Comparison of ENCODE assay signal across 21 cellular contexts in genomic region chr3:110495201-110495927, GRCh38.
DNase-seq lines count a peak whose midpoint lies in the region; ATAC-seq, FAIRE-seq and TF ChIP-seq lines count a peak whose summit lies in the region.
"Had no signal": no experiment of that assay in that cellular context is flagged by ENCODE, and none has a peak within 500 bp of the region (broad histone marks: within the 10 kb centered on the region; RNA-seq: fewer than 3 reads in every experiment).

No MANE protein-coding gene starts in this region.

- peak; percentile 16; the same call in 1 of the 2 replicates for TF ChIP-seq CTCF in LNCaP clone FGC (IDR thresholded peaks at IDR 0.05; ENCODE audit: control insufficient read depth, extremely low read depth, insufficient read depth)
- no peak for TF ChIP-seq CTCF in GM12878 (IDR thresholded peaks at IDR 0.05 in 2 of 3, conservative IDR thresholded peaks at IDR 0.05 in 1 of 3; ENCODE audit: control insufficient read depth in 2 of 3, extremely low read depth in 1 of 3, insufficient read depth in 1 of 3, low read depth in 3 of 3, low read length in 3 of 3)
- no peak for TF ChIP-seq CTCF in lower lobe of right lung (IDR thresholded peaks at IDR 0.05)
- no peak for TF ChIP-seq CTCF in tibial nerve (IDR thresholded peaks at IDR 0.05)

- in situ Hi-C loops in GM12878 (cut with MboI) = no loop called here

- H3K36me3 ChIP-seq in GM12878 (ENCODE audit: control insufficient read depth in 2 of 2, insufficient read depth in 2 of 2, low read length in 1 of 2) = no peaks in the 10 kb centered on the region
- no peaks in the 10 kb centered on the region for H3K36me3 ChIP-seq in lower lobe of right lung
- no peaks in the 10 kb centered on the region for H3K36me3 ChIP-seq in tibial nerve

- no TSS peak for BruUV-seq in GM12878 (replicated peaks; lab: Mats Ljungman, UMichigan)

- H3K4me1 ChIP-seq in GM12878 (ENCODE audit: control insufficient read depth, insufficient read depth, low read length) = no peaks in the 10 kb centered on the region
- H3K4me1 ChIP-seq in lower lobe of right lung = no peaks in the 10 kb centered on the region
- no peaks in the 10 kb centered on the region for H3K4me1 ChIP-seq in tibial nerve
- H3K4me1 ChIP-seq: Caco-2 had no signal

- H3K9ac ChIP-seq in GM12878 (ENCODE audit: control insufficient read depth, insufficient read depth, low read length) = no peak overlapping the region
- H3K9ac ChIP-seq: GM23248 had no signal

- H3K27me3 ChIP-seq in GM12878 (replicated peaks in 1 of 2; ENCODE audit: control insufficient read depth in 2 of 2, insufficient read depth in 2 of 2, low read length in 1 of 2) (no peaks in the 10 kb centered on the region), lower lobe of right lung (ENCODE audit: low read depth) (no peaks in the 10 kb centered on the region), tibial nerve (no peaks in the 10 kb centered on the region)

- no peak overlapping the region for H3K4me2 ChIP-seq in GM12878 (ENCODE audit: control insufficient read depth, insufficient read depth)
- H3K4me2 ChIP-seq: smooth muscle cell had no signal

- H3K79me2 ChIP-seq in GM12878 (ENCODE audit: control insufficient read depth, insufficient read depth, low read length) = no peaks in the 10 kb centered on the region

- no peaks in the 10 kb centered on the region for H3K4me1 Mint-ChIP-seq in activated T-cell treated with anti-CD3 and anti-CD28 coated beads, Interleukin-2, amount 50 U/mL, for 72 hours (ENCODE audit: low read depth)
- H3K4me1 Mint-ChIP-seq: activated naive CD8-positive, alpha-beta T cell treated with anti-CD3 and anti-CD28 coated beads, Interleukin-2, amount 50 U/mL, for 24 hours; memory B cell; naive thymus-derived CD4-positive, alpha-beta T cell had no signal

- H2AFZ ChIP-seq in GM12878 (ENCODE audit: control insufficient read depth, low read depth, low read length) = no peak overlapping the region
- H2AFZ ChIP-seq: GM23248 had no signal

- RAD21 ChIA-PET in GM12878 (lab: Charles Lee; ENCODE audit: unreplicated experiment) = no interaction called here

- CTCF ChIA-PET in GM12878 (lab: Yijun Ruan, JAX) = no interaction called here

- H3K4me3 Mint-ChIP-seq in activated T-cell treated with anti-CD3 and anti-CD28 coated beads, Interleukin-2, amount 50 U/mL, for 72 hours = no peak overlapping the region
- H3K4me3 Mint-ChIP-seq: activated naive CD8-positive, alpha-beta T cell treated with anti-CD3 and anti-CD28 coated beads, Interleukin-2, amount 50 U/mL, for 24 hours; memory B cell; naive thymus-derived CD4-positive, alpha-beta T cell had no signal

- DNase-seq in Daoy (ENCODE audit: low read depth) = peak; percentile 6
- DNase-seq in LNCaP clone FGC (ENCODE audit: low read depth) = no peak
- DNase-seq in GM12878 (ENCODE audit: low read depth, low spot score) = no peak
- peak; percentile 48 for DNase-seq in lower lobe of right lung
- no peak for DNase-seq in tibial nerve (ENCODE audit: low spot score in 2 of 2)
- DNase-seq in activated T-cell treated with anti-CD3 and anti-CD28 coated beads, Interleukin-2, amount 50 U/mL, for 72 hours = no peak
- DNase-seq: activated CD4-positive, CD25-positive, alpha-beta regulatory T cell treated with anti-CD3 and anti-CD28 coated beads, Interleukin-2, amount 50 U/mL, for 72 hours; activated gamma-delta T cell; activated naive CD8-positive, alpha-beta T cell treated with anti-CD3 and anti-CD28 coated beads, Interleukin-2, amount 50 U/mL, for 24 hours; C1 segment of cervical spinal cord; EL; GM23248; naive thymus-derived CD4-positive, alpha-beta T cell; NCI-H1694 treated with DMSO at 0.1 percent for 48 hours; NCI-H526 treated with DMSO at 0.1 percent for 48 hours; substantia nigra had no signal

- TF ChIP-seq RAD21 in GM12878 (IDR thresholded peaks at IDR 0.05; ENCODE audit: insufficient read depth, low read depth, low read length) = no peak

- TF ChIP-seq POLR2A in GM12878 (IDR thresholded peaks at IDR 0.05; ENCODE audit: low read depth, low read length) = no peak
- TF ChIP-seq POLR2A in tibial nerve (IDR thresholded peaks at IDR 0.05) = no peak

- no peak for FAIRE-seq in GM12878 (lab: Jason Lieb, UNC)

- no peaks in the 10 kb centered on the region for H3K36me3 Mint-ChIP-seq in activated T-cell treated with anti-CD3 and anti-CD28 coated beads, Interleukin-2, amount 50 U/mL, for 72 hours (ENCODE audit: insufficient read depth in 2 of 2)
- H3K36me3 Mint-ChIP-seq: memory B cell; naive thymus-derived CD4-positive, alpha-beta T cell had no signal

- H3K4me3 ChIP-seq in LNCaP clone FGC (ENCODE audit: low read depth, low read length) (no peak overlapping the region), GM12878 (no peak overlapping the region), lower lobe of right lung (no peak overlapping the region), tibial nerve (no peak overlapping the region)
- H3K4me3 ChIP-seq: GM23248, smooth muscle cell had no signal

- TF ChIP-seq EP300 in GM12878 (IDR thresholded peaks at IDR 0.05; ENCODE audit: borderline replicate concordance in 1 of 2, control insufficient read depth in 1 of 2, low read depth in 2 of 2, low read length in 2 of 2) (no peak), tibial nerve (IDR thresholded peaks at IDR 0.05) (no peak)

- SMC1A ChIA-PET in GM12878 (lab: Charles Lee; ENCODE audit: uncharacterized antibody, unreplicated experiment) = interaction anchor here (0.7 kb wide), 1 partner anchor 1355 kb away, joined by 3 read pairs; no protein-coding TSS in a partner anchor

- H3K9me3 Mint-ChIP-seq in activated T-cell treated with anti-CD3 and anti-CD28 coated beads, Interleukin-2, amount 50 U/mL, for 72 hours = peaks cover 0 to 2% of the 10 kb centered on the region in 2 donors
- H3K9me3 Mint-ChIP-seq: activated naive CD8-positive, alpha-beta T cell treated with anti-CD3 and anti-CD28 coated beads, Interleukin-2, amount 50 U/mL, for 24 hours had no signal

- ATAC-seq in GM12878 (peak; percentile 48; the same call in 2 of the 3 replicates), lower lobe of right lung (peak; percentile 50 to 61), GM18907 (IDR thresholded peaks at IDR 0.05; ENCODE audit: unreplicated experiment) (no peak)
- ATAC-seq in activated T-cell treated with anti-CD3 and anti-CD28 coated beads, Interleukin-2, amount 50 U/mL, for 72 hours (replicated peaks in 1 of 2) = no peak
- ATAC-seq: activated naive CD8-positive, alpha-beta T cell treated with anti-CD3 and anti-CD28 coated beads, Interleukin-2, amount 50 U/mL, for 24 hours; naive thymus-derived CD4-positive, alpha-beta T cell; Right ventricle myocardium inferior had no signal

- H4K20me1 ChIP-seq in GM12878 (ENCODE audit: control insufficient read depth, insufficient read depth) = no peaks in the 10 kb centered on the region

- H3K9me3 ChIP-seq in GM12878 (replicated peaks; ENCODE audit: control insufficient read depth, insufficient read depth, low read length) (no peaks in the 10 kb centered on the region), lower lobe of right lung (no peaks in the 10 kb centered on the region), tibial nerve (no peaks in the 10 kb centered on the region)
- H3K9me3 ChIP-seq: Caco-2 had no signal

- H3K27me3 Mint-ChIP-seq in activated T-cell treated with anti-CD3 and anti-CD28 coated beads, Interleukin-2, amount 50 U/mL, for 72 hours (ENCODE audit: low read depth) = no peaks in the 10 kb centered on the region
- H3K27me3 Mint-ChIP-seq: activated naive CD8-positive, alpha-beta T cell treated with anti-CD3 and anti-CD28 coated beads, Interleukin-2, amount 50 U/mL, for 24 hours; memory B cell had no signal

- no peak overlapping the region for H3K27ac ChIP-seq in GM12878 (ENCODE audit: control insufficient read depth, insufficient read depth)
- no peak overlapping the region for H3K27ac ChIP-seq in lower lobe of right lung
- H3K27ac ChIP-seq in tibial nerve = no peak overlapping the region
- H3K27ac ChIP-seq: GM23248 had no signal

- intact Hi-C loops in GM12878 (cut with micrococcal nuclease; ENCODE audit: unreplicated experiment) = no loop called here
- intact Hi-C loops in lower lobe of right lung (cut with DNase I) = no loop called here

- WGBS in GM12878 (ENCODE audit: insufficient coverage, insufficient replicate concordance, low lambda C conversion rate, missing lambda C conversion rate) = 26% methylated on average over 9 of the region's 9 CpGs
- 74 to 77% methylated on average over 8 of the region's 9 CpGs for WGBS in tibial nerve, 2 donors

- H3K27ac Mint-ChIP-seq in activated T-cell treated with anti-CD3 and anti-CD28 coated beads, Interleukin-2, amount 50 U/mL, for 72 hours = no peak overlapping the region
- H3K27ac Mint-ChIP-seq: activated naive CD8-positive, alpha-beta T cell treated with anti-CD3 and anti-CD28 coated beads, Interleukin-2, amount 50 U/mL, for 24 hours; memory B cell; naive thymus-derived CD4-positive, alpha-beta T cell had no signal

- POLR2A ChIA-PET in GM12878 (lab: Charles Lee) = no interaction called here

TF ChIP-seq in GM12878, 131 proteins besides CTCF, POLR2A, EP300 and RAD21 (continues in another document):
- TF ChIP-seq NFIC (IDR thresholded peaks at IDR 0.05; ENCODE audit: low read depth, low read length) = no peak
- no peak for TF ChIP-seq MTA2 (IDR thresholded peaks at IDR 0.05; ENCODE audit: low read depth)
- TF ChIP-seq BMI1 (IDR thresholded peaks at IDR 0.05; ENCODE audit: borderline replicate concordance) = no peak
- TF ChIP-seq RFX5 (IDR thresholded peaks at IDR 0.05; ENCODE audit: low read depth, low read length) = no peak
- TF ChIP-seq EGR1 (IDR thresholded peaks at IDR 0.05; ENCODE audit: borderline replicate concordance in 1 of 2, low read depth in 2 of 2, low read length in 2 of 2) = no peak
- no peak for TF ChIP-seq IKZF2 (IDR thresholded peaks at IDR 0.05)
- no peak for TF ChIP-seq CBX3 (IDR thresholded peaks at IDR 0.05; ENCODE audit: borderline replicate concordance, low read depth)
- no peak for TF ChIP-seq PML (IDR thresholded peaks at IDR 0.05; ENCODE audit: low read length)
- TF ChIP-seq IRF3 (IDR thresholded peaks at IDR 0.05) = no peak
- no peak for TF ChIP-seq MAX (IDR thresholded peaks at IDR 0.05; ENCODE audit: low read depth, low read length)

Comparison
In these comparisons a context has a peak if more than half of its experiments do, and no peak if none do; other contexts are left out.
1. DNase-seq: peak in Daoy (single experiment) and lower lobe of right lung (single experiment); none in LNCaP clone FGC (single experiment), GM12878 (single experiment), tibial nerve (0 of 2) and activated T-cell treated with anti-CD3 and anti-CD28 coated beads, Interleukin-2, amount 50 U/mL, for 72 hours (0 of 2).
2. ATAC-seq: peak in GM12878 (single experiment) and lower lobe of right lung (2 of 2); none in activated T-cell treated with anti-CD3 and anti-CD28 coated beads, Interleukin-2, amount 50 U/mL, for 72 hours (0 of 2) and GM18907 (single experiment).